ENCODE assay signal across 20 cellular contexts in genomic region chr17:58158181-58158580, GRCh38. TPM values are rescaled to one million over a fixed set of nuclear protein-coding genes. Genes with fewer than 3 reads are reported as not detected.
A peak's percentile ranks its signal among the peaks of the same experiment; 100 is the strongest.
DNase-seq lines count a peak whose midpoint lies in the region; ATAC-seq lines count a peak whose summit lies in the region.
"Had no signal": no experiment of that assay in that cellular context is flagged by ENCODE, and none has a peak within 500 bp of the region (broad histone marks: within the 10 kb centered on the region; RNA-seq: fewer than 3 reads in every experiment).

No MANE protein-coding gene starts in this region.

- H3K36me3 Mint-ChIP-seq in activated naive CD8-positive, alpha-beta T cell, result peaks cover 8% of the 10 kb centered on the region
- peaks cover 1% of the 10 kb centered on the region for H3K36me3 Mint-ChIP-seq in activated naive CD8-positive, alpha-beta T cell treated with anti-CD3 and anti-CD28 coated beads, Interleukin-2, amount 50 U/mL, for 24 hours (ENCODE audit: low read depth)
- no peaks in the 10 kb centered on the region for H3K36me3 Mint-ChIP-seq in activated T-helper 17 cell treated with anti-CD3 and anti-CD28 coated beads, Interleukin-2, amount 50 U/mL, for 72 hours (ENCODE audit: low read depth)
- peaks cover 8% of the 10 kb centered on the region for H3K36me3 Mint-ChIP-seq in effector memory CD8-positive, alpha-beta T cell (ENCODE audit: insufficient read depth)

- no peak overlapping the region for H3K27ac ChIP-seq in substantia nigra (ENCODE audit: low read depth, low read length, poor library complexity, severe bottlenecking)
- H3K27ac ChIP-seq: 22Rv1, BLaER1, C4-2B had no signal

- H3K4me1 Mint-ChIP-seq in activated naive CD8-positive, alpha-beta T cell (ENCODE audit: low read depth), result peaks cover 59% of the 10 kb centered on the region
- H3K4me1 Mint-ChIP-seq in activated naive CD8-positive, alpha-beta T cell treated with anti-CD3 and anti-CD28 coated beads, Interleukin-2, amount 50 U/mL, for 24 hours, result peaks cover 42% of the 10 kb centered on the region
- peaks cover 29% of the 10 kb centered on the region for H3K4me1 Mint-ChIP-seq in activated T-helper 17 cell treated with anti-CD3 and anti-CD28 coated beads, Interleukin-2, amount 50 U/mL, for 72 hours
- peaks cover 25 to 45% of the 10 kb centered on the region in 2 donors for H3K4me1 Mint-ChIP-seq in effector memory CD8-positive, alpha-beta T cell (ENCODE audit: low read depth in 2 of 2)

- H3K9me3 Mint-ChIP-seq in activated naive CD8-positive, alpha-beta T cell (ENCODE audit: low read depth), result peaks cover 3% of the 10 kb centered on the region
- H3K9me3 Mint-ChIP-seq in activated naive CD8-positive, alpha-beta T cell treated with anti-CD3 and anti-CD28 coated beads, Interleukin-2, amount 50 U/mL, for 24 hours, result peaks cover 4% of the 10 kb centered on the region
- H3K9me3 Mint-ChIP-seq in activated T-helper 17 cell treated with anti-CD3 and anti-CD28 coated beads, Interleukin-2, amount 50 U/mL, for 72 hours, result peaks cover 8% of the 10 kb centered on the region
- peaks cover 0 to 5% of the 10 kb centered on the region in 2 donors for H3K9me3 Mint-ChIP-seq in effector memory CD8-positive, alpha-beta T cell
- H3K9me3 Mint-ChIP-seq: HFFc6 had no signal

- H3K27ac Mint-ChIP-seq in activated naive CD8-positive, alpha-beta T cell, result no peak overlapping the region
- H3K27ac Mint-ChIP-seq in activated naive CD8-positive, alpha-beta T cell treated with anti-CD3 and anti-CD28 coated beads, Interleukin-2, amount 50 U/mL, for 24 hours, result no peak overlapping the region
- no peak overlapping the region for H3K27ac Mint-ChIP-seq in activated T-helper 17 cell treated with anti-CD3 and anti-CD28 coated beads, Interleukin-2, amount 50 U/mL, for 72 hours
- peak overlapping the region; percentile 93 to 94 for H3K27ac Mint-ChIP-seq in effector memory CD8-positive, alpha-beta T cell
- H3K27ac Mint-ChIP-seq: B cell, HFFc6 had no signal

- peak overlapping the region; percentile 32 for H3K4me3 Mint-ChIP-seq in activated naive CD8-positive, alpha-beta T cell
- H3K4me3 Mint-ChIP-seq in activated naive CD8-positive, alpha-beta T cell treated with anti-CD3 and anti-CD28 coated beads, Interleukin-2, amount 50 U/mL, for 24 hours, result no peak overlapping the region
- H3K4me3 Mint-ChIP-seq in activated T-helper 17 cell treated with anti-CD3 and anti-CD28 coated beads, Interleukin-2, amount 50 U/mL, for 72 hours, result peak overlapping the region; percentile 93
- H3K4me3 Mint-ChIP-seq in effector memory CD8-positive, alpha-beta T cell, result peak overlapping the region in 1 of 2 donors; percentile 83

- H3K27me3 Mint-ChIP-seq in activated naive CD8-positive, alpha-beta T cell, result no peaks in the 10 kb centered on the region
- H3K27me3 Mint-ChIP-seq in activated naive CD8-positive, alpha-beta T cell treated with anti-CD3 and anti-CD28 coated beads, Interleukin-2, amount 50 U/mL, for 24 hours, result no peaks in the 10 kb centered on the region
- H3K27me3 Mint-ChIP-seq in activated T-helper 17 cell treated with anti-CD3 and anti-CD28 coated beads, Interleukin-2, amount 50 U/mL, for 72 hours, result no peaks in the 10 kb centered on the region
- H3K27me3 Mint-ChIP-seq in effector memory CD8-positive, alpha-beta T cell, result no peaks in the 10 kb centered on the region

- no peak for ATAC-seq in activated naive CD8-positive, alpha-beta T cell treated with anti-CD3 and anti-CD28 coated beads, Interleukin-2, amount 50 U/mL, for 24 hours
- no peak for ATAC-seq in activated T-helper 17 cell treated with anti-CD3 and anti-CD28 coated beads, Interleukin-2, amount 50 U/mL, for 72 hours (replicated peaks)
- ATAC-seq in effector memory CD8-positive, alpha-beta T cell (replicated peaks), result no peak

- no peak for DNase-seq in activated naive CD8-positive, alpha-beta T cell treated with anti-CD3 and anti-CD28 coated beads, Interleukin-2, amount 50 U/mL, for 24 hours
- DNase-seq in effector memory CD8-positive, alpha-beta T cell, result no peak
- no peak for DNase-seq in NCI-H128 (lab: John Stamatoyannopoulos, UW; ENCODE audit: unreplicated experiment)
- DNase-seq in substantia nigra (lab: John Stamatoyannopoulos, UW), result no peak
- no peak for DNase-seq in NCI-H1048 (lab: John Stamatoyannopoulos, UW)
- DNase-seq: Calu3, COR-L47, DMS79 treated with DMSO at 0.1 percent for 48 hours, GF-D8, GOT3, HFFc6 had no signal

RNA-seq across cellular contexts. Expression of gene OR4D2, which starts 8.6 kb away (rescaled TPM):
- not detected for total RNA-seq in activated T-helper 17 cell treated with anti-CD3 and anti-CD28 coated beads, Interleukin-2, amount 50 U/mL, for 72 hours
- total RNA-seq: B cell; Calu3; CD4-positive, CD25-positive, alpha-beta regulatory T cell; Daoy; G401; HFFc6 had no signal

RNA-seq across cellular contexts. Expression of gene OR4D1, which starts 10.0 kb away (rescaled TPM):
- total RNA-seq in activated T-helper 17 cell treated with anti-CD3 and anti-CD28 coated beads, Interleukin-2, amount 50 U/mL, for 72 hours, result under 1 TPM; 0.13 to 0.15 TPM
- total RNA-seq: B cell, Calu3, G401, HFFc6 had no signal

RNA-seq across cellular contexts. Expression of gene EPX, which starts 34.3 kb away (rescaled TPM):
- total RNA-seq in activated T-helper 17 cell treated with anti-CD3 and anti-CD28 coated beads, Interleukin-2, amount 50 U/mL, for 72 hours, result not detected
- total RNA-seq: B cell; Calu3; CD4-positive, CD25-positive, alpha-beta regulatory T cell; Daoy; G401; HFFc6 had no signal

Comparison
In these comparisons a context has a peak if more than half of its experiments do, and no peak if none do; other contexts are left out.
1. H3K27ac Mint-ChIP-seq: peak in effector memory CD8-positive, alpha-beta T cell (2 of 2); none in activated naive CD8-positive, alpha-beta T cell (single experiment), activated naive CD8-positive, alpha-beta T cell treated with anti-CD3 and anti-CD28 coated beads, Interleukin-2, amount 50 U/mL, for 24 hours (single experiment) and activated T-helper 17 cell treated with anti-CD3 and anti-CD28 coated beads, Interleukin-2, amount 50 U/mL, for 72 hours (single experiment).